In the genomic region with DNA sequence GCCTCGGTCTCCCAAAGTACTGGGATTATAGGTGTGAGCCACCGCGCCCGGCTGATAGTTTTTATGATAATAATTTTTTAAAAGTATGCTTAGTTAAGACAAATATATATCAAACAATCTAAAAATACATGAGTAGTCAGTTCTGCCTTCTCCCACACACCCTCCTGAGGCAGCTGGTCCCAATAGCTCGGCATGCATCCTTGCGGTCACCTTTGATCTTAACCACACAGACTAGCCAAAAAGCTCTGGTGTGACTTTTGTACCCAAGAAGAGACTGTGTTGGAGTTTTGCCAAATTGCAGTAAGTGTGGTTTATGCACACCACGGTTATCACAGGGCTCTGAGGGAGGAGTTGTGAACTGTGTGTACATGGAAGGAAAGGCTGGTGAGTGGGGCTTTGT, we compare ENCODE assay signal across 10 cellular contexts. TPM values are rescaled to one million over a fixed set of nuclear protein-coding genes. Genes with fewer than 3 reads are reported as not detected.
DNase-seq lines count a peak whose midpoint lies in the region; ATAC-seq lines count a peak whose summit lies in the region.
"Had no signal": no experiment of that assay in that cellular context is flagged by ENCODE, and none has a peak within 500 bp of the region (broad histone marks: within the 10 kb centered on the region; RNA-seq: fewer than 3 reads in every experiment).

No MANE protein-coding gene starts in this region.

- H3K27ac Mint-ChIP-seq in activated CD4-positive, alpha-beta memory T cell treated with anti-CD3 and anti-CD28 coated beads, Interleukin-2, amount 10 ng/mL, durations not matched to agents 7 days and 5 days, result peak overlapping the region; percentile 61

- CTCF ChIA-PET in activated CD4-positive, alpha-beta memory T cell treated with anti-CD3 and anti-CD28 coated beads, Interleukin-2, amount 10 ng/mL, durations not matched to agents 7 days and 5 days (lab: Charles Lee), result interaction anchor here (1.3 to 1.7 kb wide), 3 partner anchors 24 to 78 kb away, joined by 3 to 6 read pairs (median 3); no protein-coding TSS in a partner anchor

- H3K4me1 Mint-ChIP-seq in activated CD4-positive, alpha-beta memory T cell treated with anti-CD3 and anti-CD28 coated beads, Interleukin-2, amount 10 ng/mL, durations not matched to agents 7 days and 5 days, result peaks cover 27% of the 10 kb centered on the region

- POLR2A ChIA-PET in activated CD4-positive, alpha-beta memory T cell treated with anti-CD3 and anti-CD28 coated beads, Interleukin-2, amount 10 ng/mL, durations not matched to agents 7 days and 5 days (lab: Charles Lee), result interaction anchor here (0.8 to 1.8 kb wide), 5 partner anchors 10 to 144 kb away, joined by 3 to 8 read pairs (median 3); partner anchors contain the start of gene CAVIN1

- H3K27me3 Mint-ChIP-seq in activated CD4-positive, alpha-beta memory T cell treated with anti-CD3 and anti-CD28 coated beads, Interleukin-2, amount 10 ng/mL, durations not matched to agents 7 days and 5 days, result peaks cover 19% of the 10 kb centered on the region

- ATAC-seq in HG02678 (IDR thresholded peaks at IDR 0.05; ENCODE audit: unreplicated experiment) (peak; percentile 62), HG03460 (IDR thresholded peaks at IDR 0.05; ENCODE audit: unreplicated experiment) (no peak)

- DNase-seq in activated CD4-positive, alpha-beta memory T cell treated with anti-CD3 and anti-CD28 coated beads, Interleukin-2, amount 10 ng/mL, durations not matched to agents 7 days and 5 days, result peak; percentile 81
- DNase-seq in effector CD4-positive, alpha-beta T cell, result peak; percentile 59
- peak; percentile 22 to 62 (median 55) for DNase-seq in stimulated activated CD4-positive, alpha-beta T cell treated with anti-CD3 and anti-CD28 coated beads, TNF-alpha, amount 100 ng/mL, for 24 hours (ENCODE audit: low read depth in 3 of 3)
- DNase-seq in 8988T, result no peak
- DNase-seq in inferior parietal cortex (ENCODE audit: extremely low spot score), result no peak
- DNase-seq in medulla oblongata (ENCODE audit: extremely low spot score), result no peak
- DNase-seq: DMS153, IMR-90 had no signal

- no peaks in the 10 kb centered on the region for H3K9me3 Mint-ChIP-seq in activated CD4-positive, alpha-beta memory T cell treated with anti-CD3 and anti-CD28 coated beads, Interleukin-2, amount 10 ng/mL, durations not matched to agents 7 days and 5 days

- H3K36me3 Mint-ChIP-seq in activated CD4-positive, alpha-beta memory T cell treated with anti-CD3 and anti-CD28 coated beads, Interleukin-2, amount 10 ng/mL, durations not matched to agents 7 days and 5 days (ENCODE audit: low read depth), result peaks cover 4% of the 10 kb centered on the region

- H3K4me3 Mint-ChIP-seq in activated CD4-positive, alpha-beta memory T cell treated with anti-CD3 and anti-CD28 coated beads, Interleukin-2, amount 10 ng/mL, durations not matched to agents 7 days and 5 days, result peak overlapping the region; percentile 15

RNA-seq across cellular contexts. Expression of gene ATP6V0A1, which starts 25.6 kb away (rescaled TPM):
- 1 to 10 TPM; 5.8 to 8.6 TPM for total RNA-seq in activated CD4-positive, alpha-beta memory T cell treated with anti-CD3 and anti-CD28 coated beads, Interleukin-2, amount 10 ng/mL, durations not matched to agents 7 days and 5 days

RNA-seq across cellular contexts. Expression of gene NAGLU, which starts 51.7 kb away (rescaled TPM):
- total RNA-seq in activated CD4-positive, alpha-beta memory T cell treated with anti-CD3 and anti-CD28 coated beads, Interleukin-2, amount 10 ng/mL, durations not matched to agents 7 days and 5 days, result 10 to 100 TPM; 15.9 to 17.5 TPM

Comparison
In these comparisons a context has a peak if more than half of its experiments do, and no peak if none do; other contexts are left out.
1. DNase-seq: peak in activated CD4-positive, alpha-beta memory T cell treated with anti-CD3 and anti-CD28 coated beads, Interleukin-2, amount 10 ng/mL, durations not matched to agents 7 days and 5 days (single experiment), effector CD4-positive, alpha-beta T cell (single experiment) and stimulated activated CD4-positive, alpha-beta T cell treated with anti-CD3 and anti-CD28 coated beads, TNF-alpha, amount 100 ng/mL, for 24 hours (3 of 3); none in 8988T (single experiment), inferior parietal cortex (single experiment) and medulla oblongata (single experiment).